In genomic region chr4:61984260-61984909, GRCh38 we compare ENCODE assay signal across 2 cellular contexts.
TF ChIP-seq lines count a peak whose summit lies in the region.

No MANE protein-coding gene starts in this region.

TF ChIP-seq in GM23338, 12 proteins besides CTCF, POLR2A, EP300 and RAD21:
- TF ChIP-seq JUNB (IDR thresholded peaks at IDR 0.05; ENCODE audit: unreplicated experiment) (no peak), NANOG (IDR thresholded peaks at IDR 0.05; ENCODE audit: borderline replicate concordance) (no peak), STAT1 (IDR thresholded peaks at IDR 0.05; ENCODE audit: unreplicated experiment) (no peak), EZH2phosphoT487 (IDR thresholded peaks at IDR 0.05; ENCODE audit: unreplicated experiment) (no peak), POLR2AphosphoS5 (IDR thresholded peaks at IDR 0.05; ENCODE audit: low read depth) (no peak), CREB1 (CRISPR knock-in tag; IDR thresholded peaks at IDR 0.05; ENCODE audit: low read depth) (no peak), ZNF462 (CRISPR knock-in tag; IDR thresholded peaks at IDR 0.05) (no peak), ZNF331 (CRISPR knock-in tag; IDR thresholded peaks at IDR 0.05; ENCODE audit: low read depth) (no peak), EZH2 (IDR thresholded peaks at IDR 0.05; ENCODE audit: low read depth, unreplicated experiment) (no peak)
- TF ChIP-seq, protein P1, sequence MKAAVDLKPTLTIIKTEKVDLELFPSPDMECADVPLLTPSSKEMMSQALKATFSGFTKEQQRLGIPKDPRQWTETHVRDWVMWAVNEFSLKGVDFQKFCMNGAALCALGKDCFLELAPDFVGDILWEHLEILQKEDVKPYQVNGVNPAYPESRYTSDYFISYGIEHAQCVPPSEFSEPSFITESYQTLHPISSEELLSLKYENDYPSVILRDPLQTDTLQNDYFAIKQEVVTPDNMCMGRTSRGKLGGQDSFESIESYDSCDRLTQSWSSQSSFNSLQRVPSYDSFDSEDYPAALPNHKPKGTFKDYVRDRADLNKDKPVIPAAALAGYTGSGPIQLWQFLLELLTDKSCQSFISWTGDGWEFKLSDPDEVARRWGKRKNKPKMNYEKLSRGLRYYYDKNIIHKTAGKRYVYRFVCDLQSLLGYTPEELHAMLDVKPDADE (IDR thresholded peaks at IDR 0.05): no peak
- TF ChIP-seq, protein P2, sequence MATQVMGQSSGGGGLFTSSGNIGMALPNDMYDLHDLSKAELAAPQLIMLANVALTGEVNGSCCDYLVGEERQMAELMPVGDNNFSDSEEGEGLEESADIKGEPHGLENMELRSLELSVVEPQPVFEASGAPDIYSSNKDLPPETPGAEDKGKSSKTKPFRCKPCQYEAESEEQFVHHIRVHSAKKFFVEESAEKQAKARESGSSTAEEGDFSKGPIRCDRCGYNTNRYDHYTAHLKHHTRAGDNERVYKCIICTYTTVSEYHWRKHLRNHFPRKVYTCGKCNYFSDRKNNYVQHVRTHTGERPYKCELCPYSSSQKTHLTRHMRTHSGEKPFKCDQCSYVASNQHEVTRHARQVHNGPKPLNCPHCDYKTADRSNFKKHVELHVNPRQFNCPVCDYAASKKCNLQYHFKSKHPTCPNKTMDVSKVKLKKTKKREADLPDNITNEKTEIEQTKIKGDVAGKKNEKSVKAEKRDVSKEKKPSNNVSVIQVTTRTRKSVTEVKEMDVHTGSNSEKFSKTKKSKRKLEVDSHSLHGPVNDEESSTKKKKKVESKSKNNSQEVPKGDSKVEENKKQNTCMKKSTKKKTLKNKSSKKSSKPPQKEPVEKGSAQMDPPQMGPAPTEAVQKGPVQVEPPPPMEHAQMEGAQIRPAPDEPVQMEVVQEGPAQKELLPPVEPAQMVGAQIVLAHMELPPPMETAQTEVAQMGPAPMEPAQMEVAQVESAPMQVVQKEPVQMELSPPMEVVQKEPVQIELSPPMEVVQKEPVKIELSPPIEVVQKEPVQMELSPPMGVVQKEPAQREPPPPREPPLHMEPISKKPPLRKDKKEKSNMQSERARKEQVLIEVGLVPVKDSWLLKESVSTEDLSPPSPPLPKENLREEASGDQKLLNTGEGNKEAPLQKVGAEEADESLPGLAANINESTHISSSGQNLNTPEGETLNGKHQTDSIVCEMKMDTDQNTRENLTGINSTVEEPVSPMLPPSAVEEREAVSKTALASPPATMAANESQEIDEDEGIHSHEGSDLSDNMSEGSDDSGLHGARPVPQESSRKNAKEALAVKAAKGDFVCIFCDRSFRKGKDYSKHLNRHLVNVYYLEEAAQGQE (IDR thresholded peaks at IDR 0.05; ENCODE audit: unreplicated experiment): no peak

TF ChIP-seq in WTC11, 78 proteins besides CTCF, POLR2A, EP300 and RAD21:
- TF ChIP-seq FOXJ3 (CRISPR knock-in tag; IDR thresholded peaks at IDR 0.05; ENCODE audit: borderline replicate concordance) (no peak), MXD4 (CRISPR knock-in tag; IDR thresholded peaks at IDR 0.05; ENCODE audit: borderline replicate concordance) (no peak), ZNF232 (CRISPR knock-in tag; IDR thresholded peaks at IDR 0.05) (no peak), TEAD4 (CRISPR knock-in tag; IDR thresholded peaks at IDR 0.05) (no peak), ZNF416 (CRISPR knock-in tag; IDR thresholded peaks at IDR 0.05) (no peak), ETV6 (CRISPR knock-in tag; IDR thresholded peaks at IDR 0.05) (no peak), ELF4 (CRISPR knock-in tag; IDR thresholded peaks at IDR 0.05; ENCODE audit: low read depth) (no peak), KAT7 (CRISPR knock-in tag; IDR thresholded peaks at IDR 0.05; ENCODE audit: borderline replicate concordance) (no peak), ESRRA (CRISPR knock-in tag; IDR thresholded peaks at IDR 0.05; ENCODE audit: borderline replicate concordance) (no peak), SMAD4 (CRISPR knock-in tag; IDR thresholded peaks at IDR 0.05) (no peak), TP53 (CRISPR knock-in tag; IDR thresholded peaks at IDR 0.05) (no peak), CREB1 (CRISPR knock-in tag; IDR thresholded peaks at IDR 0.05) (no peak), ZNF121 (CRISPR knock-in tag; IDR thresholded peaks at IDR 0.05) (no peak), MAX (CRISPR knock-in tag; IDR thresholded peaks at IDR 0.05) (no peak), TEAD1 (CRISPR knock-in tag; IDR thresholded peaks at IDR 0.05) (no peak)
- TF ChIP-seq, protein P3, sequence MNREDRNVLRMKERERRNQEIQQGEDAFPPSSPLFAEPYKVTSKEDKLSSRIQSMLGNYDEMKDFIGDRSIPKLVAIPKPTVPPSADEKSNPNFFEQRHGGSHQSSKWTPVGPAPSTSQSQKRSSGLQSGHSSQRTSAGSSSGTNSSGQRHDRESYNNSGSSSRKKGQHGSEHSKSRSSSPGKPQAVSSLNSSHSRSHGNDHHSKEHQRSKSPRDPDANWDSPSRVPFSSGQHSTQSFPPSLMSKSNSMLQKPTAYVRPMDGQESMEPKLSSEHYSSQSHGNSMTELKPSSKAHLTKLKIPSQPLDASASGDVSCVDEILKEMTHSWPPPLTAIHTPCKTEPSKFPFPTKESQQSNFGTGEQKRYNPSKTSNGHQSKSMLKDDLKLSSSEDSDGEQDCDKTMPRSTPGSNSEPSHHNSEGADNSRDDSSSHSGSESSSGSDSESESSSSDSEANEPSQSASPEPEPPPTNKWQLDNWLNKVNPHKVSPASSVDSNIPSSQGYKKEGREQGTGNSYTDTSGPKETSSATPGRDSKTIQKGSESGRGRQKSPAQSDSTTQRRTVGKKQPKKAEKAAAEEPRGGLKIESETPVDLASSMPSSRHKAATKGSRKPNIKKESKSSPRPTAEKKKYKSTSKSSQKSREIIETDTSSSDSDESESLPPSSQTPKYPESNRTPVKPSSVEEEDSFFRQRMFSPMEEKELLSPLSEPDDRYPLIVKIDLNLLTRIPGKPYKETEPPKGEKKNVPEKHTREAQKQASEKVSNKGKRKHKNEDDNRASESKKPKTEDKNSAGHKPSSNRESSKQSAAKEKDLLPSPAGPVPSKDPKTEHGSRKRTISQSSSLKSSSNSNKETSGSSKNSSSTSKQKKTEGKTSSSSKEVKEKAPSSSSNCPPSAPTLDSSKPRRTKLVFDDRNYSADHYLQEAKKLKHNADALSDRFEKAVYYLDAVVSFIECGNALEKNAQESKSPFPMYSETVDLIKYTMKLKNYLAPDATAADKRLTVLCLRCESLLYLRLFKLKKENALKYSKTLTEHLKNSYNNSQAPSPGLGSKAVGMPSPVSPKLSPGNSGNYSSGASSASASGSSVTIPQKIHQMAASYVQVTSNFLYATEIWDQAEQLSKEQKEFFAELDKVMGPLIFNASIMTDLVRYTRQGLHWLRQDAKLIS (CRISPR knock-in tag; IDR thresholded peaks at IDR 0.05; ENCODE audit: borderline replicate concordance): no peak
TF ChIP-seq in WTC11: peak in this region for 0.
